15 cellular contexts compared by ENCODE assay signal in genomic region chrX:112837531-112837930, GRCh38. TPM values are rescaled to one million over a fixed set of nuclear protein-coding genes. Genes with fewer than 3 reads are reported as not detected.
DNase-seq lines count a peak whose midpoint lies in the region; ATAC-seq, FAIRE-seq and TF ChIP-seq lines count a peak whose summit lies in the region.
"Had no signal": no experiment of that assay in that cellular context is flagged by ENCODE, and none has a peak within 500 bp of the region (broad histone marks: within the 10 kb centered on the region; RNA-seq: fewer than 3 reads in every experiment).

No MANE protein-coding gene starts in this region.

- ATAC-seq in GM19397 (IDR thresholded peaks at IDR 0.05; ENCODE audit: unreplicated experiment), result no peak

- H3K27ac ChIP-seq in SK-N-MC, result peak overlapping the region; percentile 67
- H3K27ac ChIP-seq in small intestine (ENCODE audit: low read depth in 1 of 2, low read length in 1 of 2), result no peak overlapping the region
- peak overlapping the region in 9 of 59 donors; percentile 0 to 93 (median 9) for H3K27ac ChIP-seq in dorsolateral prefrontal cortex
- H3K27ac ChIP-seq: SJSA1 had no signal

- no peaks in the 10 kb centered on the region for H3K9me3 ChIP-seq in Caco-2
- no peaks in the 10 kb centered on the region for H3K9me3 ChIP-seq in SK-N-MC (ENCODE audit: low read depth, low read length)
- no peaks in the 10 kb centered on the region for H3K9me3 ChIP-seq in small intestine (ENCODE audit: control insufficient read depth, low read depth)
- H3K9me3 ChIP-seq: SJSA1 had no signal

- H3K9me3 Mint-ChIP-seq in Caco-2 (ENCODE audit: unreplicated experiment) (no peaks in the 10 kb centered on the region), nephron progenitor cell (peaks cover 8% of the 10 kb centered on the region)

- peak overlapping the region; percentile 79 for H3K27ac Mint-ChIP-seq in Caco-2 (ENCODE audit: unreplicated experiment)
- peak overlapping the region; percentile 66 for H3K27ac Mint-ChIP-seq in nephron progenitor cell

- WGBS in small intestine, 3 donors, result 56 to 89% (median 67%) methylated on average over 1 of the region's 1 CpG

- intact Hi-C loops in Caco-2 (cut with micrococcal nuclease; ENCODE audit: unreplicated experiment), result loop anchor here (2.0 to 10.0 kb wide), 2 partner anchors 13 to 127 kb away; no protein-coding TSS in a partner anchor
- intact Hi-C loops in dorsolateral prefrontal cortex (cut with DNase I), result no loop called here

- H3K4me3 Mint-ChIP-seq in Caco-2 (ENCODE audit: unreplicated experiment) (peak overlapping the region; percentile 96), nephron progenitor cell (peak overlapping the region; percentile 91)

- H3K27me3 ChIP-seq in Caco-2 (replicated peaks; ENCODE audit: control insufficient read depth, insufficient read depth, low read length) (no peaks in the 10 kb centered on the region), small intestine (ENCODE audit: control insufficient read depth in 2 of 2, insufficient read depth in 2 of 2, low read length in 2 of 2) (no peaks in the 10 kb centered on the region), dorsolateral prefrontal cortex (peaks cover 0 to 92% (median 20%) of the 10 kb centered on the region in 45 donors)
- H3K27me3 ChIP-seq: SJSA1 had no signal

- TF ChIP-seq CTCF in Caco-2 (IDR thresholded peaks at IDR 0.05; ENCODE audit: insufficient read depth in 1 of 2, low read depth in 1 of 2, low read length in 1 of 2, severe bottlenecking in 1 of 2, unreplicated experiment in 1 of 2), result no peak
- no peak for TF ChIP-seq CTCF in nephron progenitor cell (IDR thresholded peaks at IDR 0.05)
- no peak for TF ChIP-seq CTCF in dorsolateral prefrontal cortex (IDR thresholded peaks at IDR 0.05 in 54 of 56, conservative IDR thresholded peaks at IDR 0.05 in 2 of 56; ENCODE audit: low read depth in 1 of 56, partially characterized antibody in 56 of 56)

- no peaks in the 10 kb centered on the region for H3K36me3 ChIP-seq in Caco-2 (ENCODE audit: control insufficient read depth, insufficient read depth, low read length)
- no peaks in the 10 kb centered on the region for H3K36me3 ChIP-seq in SK-N-MC (ENCODE audit: insufficient read depth, low read length)
- no peaks in the 10 kb centered on the region for H3K36me3 ChIP-seq in small intestine (ENCODE audit: control insufficient read depth in 2 of 2, insufficient read depth in 2 of 2, low read length in 2 of 2)
- H3K36me3 ChIP-seq: SJSA1 had no signal

- no peak overlapping the region for H3K4me3 ChIP-seq in Caco-2 (ENCODE audit: low read depth, low read length)
- H3K4me3 ChIP-seq in SK-N-MC, result peak overlapping the region; percentile 52
- H3K4me3 ChIP-seq in small intestine (ENCODE audit: low read depth in 1 of 2, low read length in 2 of 2), result no peak overlapping the region
- peak overlapping the region in 7 of 59 donors; percentile 9 to 84 (median 70) for H3K4me3 ChIP-seq in dorsolateral prefrontal cortex
- H3K4me3 ChIP-seq: SJSA1 had no signal

- H3K36me3 Mint-ChIP-seq in Caco-2 (ENCODE audit: insufficient read depth, unreplicated experiment) (no peaks in the 10 kb centered on the region), nephron progenitor cell (ENCODE audit: low read depth) (peaks cover 9% of the 10 kb centered on the region)

- CTCF ChIA-PET in Caco-2 (lab: Charles Lee), result no interaction called here

- POLR2A ChIA-PET in Caco-2 (lab: Charles Lee), result interaction anchor here (0.6 kb wide), 1 partner anchor 14 kb away, joined by 3 read pairs; no protein-coding TSS in a partner anchor

- H3K4me1 Mint-ChIP-seq in Caco-2 (ENCODE audit: low read depth, unreplicated experiment), result peaks cover 21% of the 10 kb centered on the region
- H3K4me1 Mint-ChIP-seq in nephron progenitor cell, result peaks cover 86% of the 10 kb centered on the region

- H3K9ac ChIP-seq in SK-N-MC (ENCODE audit: insufficient read length), result no peak overlapping the region

- BruUV-seq in Caco-2 (replicated peaks; lab: Mats Ljungman, UMichigan), result no TSS peak

- H3K4me1 ChIP-seq in Caco-2 (peaks cover 50% of the 10 kb centered on the region), small intestine (ENCODE audit: control insufficient read depth in 2 of 2, insufficient read depth in 1 of 2, low read depth in 1 of 2, low read length in 1 of 2) (peaks cover 0 to 2% of the 10 kb centered on the region in 2 donors)

- no peak for FAIRE-seq in small intestine (lab: Jason Lieb, UNC)

- no peaks in the 10 kb centered on the region for H3K27me3 Mint-ChIP-seq in Caco-2 (ENCODE audit: insufficient read depth, unreplicated experiment)
- H3K27me3 Mint-ChIP-seq in nephron progenitor cell (ENCODE audit: low read depth, poor library complexity), result peaks cover 3% of the 10 kb centered on the region

- DNase-seq in Caco-2, result no peak
- DNase-seq in SK-N-MC (ENCODE audit: low read depth, low spot score), result no peak
- no peak for DNase-seq in nephron progenitor cell
- DNase-seq in small intestine, result peak; percentile 46
- no peak for DNase-seq in germinal center (ENCODE audit: low spot score)
- DNase-seq in dorsolateral prefrontal cortex, result no peak
- DNase-seq: Calu3, DMS79, HCEC 1CT, NCI-H1105 treated with DMSO at 0.1 percent for 48 hours, NCI-H1694 treated with DMSO at 0.1 percent for 48 hours, NCI-H345, NCI-H69 had no signal

RNA-seq across cellular contexts. Expression of gene AMOT, which starts 3.1 kb away (rescaled TPM):
- total RNA-seq in Caco-2 (2022), result 55.7 and 66.3 TPM in 2 replicates
- 1 to 10 TPM; 2.4 to 5.4 (median 3.8) TPM for polyA plus RNA-seq in small intestine
- 100 to 1,000 TPM in 12 of 120 experiments, 10 to 100 TPM in 108; 41.2 to 186 (median 76.8) TPM for total RNA-seq in dorsolateral prefrontal cortex
